Comparison of ENCODE assay signal across 1 cellular context in genomic region chr13:47004022-47004421, GRCh38.
TF ChIP-seq lines count a peak whose summit lies in the region.

No MANE protein-coding gene starts in this region.

TF ChIP-seq in SK-N-SH, 30 proteins besides CTCF, POLR2A, EP300 and RAD21:
- TF ChIP-seq RCOR1 (IDR thresholded peaks at IDR 0.05; ENCODE audit: low read length) (no peak), MEF2A (IDR thresholded peaks at IDR 0.05; ENCODE audit: borderline replicate concordance, low read depth) (no peak), RXRA (IDR thresholded peaks at IDR 0.05; ENCODE audit: borderline replicate concordance, low read depth) (no peak), NFIC (IDR thresholded peaks at IDR 0.05; ENCODE audit: borderline replicate concordance) (no peak), POLR2AphosphoS5 (IDR thresholded peaks at IDR 0.05; ENCODE audit: low read depth, low read length) (no peak), PBX3 (IDR thresholded peaks at IDR 0.05) (peak; percentile 26; the same call in 1 of the 2 replicates), FOXM1 (IDR thresholded peaks at IDR 0.05; ENCODE audit: low read depth) (no peak), NRF1 (IDR thresholded peaks at IDR 0.05; ENCODE audit: low read depth, low read length) (no peak), GATA2 (CRISPR knock-in tag; IDR thresholded peaks at IDR 0.05) (no peak), SMC3 (IDR thresholded peaks at IDR 0.05; ENCODE audit: low read depth, low read length) (peak; percentile 33), SIN3A (IDR thresholded peaks at IDR 0.05; ENCODE audit: borderline replicate concordance, low read depth, low read length) (no peak), IRF3 (IDR thresholded peaks at IDR 0.05; ENCODE audit: low read depth, low read length) (no peak), MAX (IDR thresholded peaks at IDR 0.05; ENCODE audit: low read depth) (no peak)
TF ChIP-seq in SK-N-SH: peak in this region for 2.
